Comparison of ENCODE assay signal across 8 cellular contexts in genomic region chr2:190722061-190722759, GRCh38.
DNase-seq lines count a peak whose midpoint lies in the region; ATAC-seq and TF ChIP-seq lines count a peak whose summit lies in the region.

No MANE protein-coding gene starts in this region.

- H3K36me3 Mint-ChIP-seq in CD4-positive, CD25-positive, alpha-beta regulatory T cell = no peaks in the 10 kb centered on the region
- no peaks in the 10 kb centered on the region for H3K36me3 Mint-ChIP-seq in Caco-2 (ENCODE audit: insufficient read depth, unreplicated experiment)

- H3K36me3 ChIP-seq in CD4-positive, CD25-positive, alpha-beta regulatory T cell (ENCODE audit: control insufficient read depth, insufficient read depth, low read length) = no peaks in the 10 kb centered on the region
- H3K36me3 ChIP-seq in Caco-2 (ENCODE audit: control insufficient read depth, insufficient read depth, low read length) = no peaks in the 10 kb centered on the region
- no peaks in the 10 kb centered on the region for H3K36me3 ChIP-seq in Karpas-422 (ENCODE audit: insufficient read depth, low read length)

- H3K4me2 ChIP-seq in Karpas-422 (ENCODE audit: low read depth, low read length, poor library complexity, severe bottlenecking) = no peak overlapping the region

- intact Hi-C loops in Caco-2 (cut with micrococcal nuclease; ENCODE audit: unreplicated experiment) = no loop called here

- no TSS peak for BruUV-seq in Caco-2 (replicated peaks; lab: Mats Ljungman, UMichigan)

- peaks cover 35% of the 10 kb centered on the region for H3K4me1 ChIP-seq in CD4-positive, CD25-positive, alpha-beta regulatory T cell (ENCODE audit: control insufficient read depth, insufficient read depth, low read length, poor library complexity, severe bottlenecking)
- H3K4me1 ChIP-seq in Caco-2 = peaks cover 20% of the 10 kb centered on the region
- peaks cover 17% of the 10 kb centered on the region for H3K4me1 ChIP-seq in Karpas-422 (ENCODE audit: low read length)

- H3K9me2 ChIP-seq in Karpas-422 (replicated peaks; ENCODE audit: insufficient read depth, low read length) = no peaks in the 10 kb centered on the region

- CTCF ChIA-PET in Caco-2 (lab: Charles Lee) = interaction anchor here (0.6 kb wide), 1 partner anchor 241 kb away, joined by 3 read pairs; no protein-coding TSS in a partner anchor

- H3K27me3 ChIP-seq in CD4-positive, CD25-positive, alpha-beta regulatory T cell (ENCODE audit: control insufficient read depth, insufficient read depth, low read length) = no peaks in the 10 kb centered on the region
- H3K27me3 ChIP-seq in Caco-2 (replicated peaks; ENCODE audit: control insufficient read depth, insufficient read depth, low read length) (no peaks in the 10 kb centered on the region; the same call in 1 of the 2 replicates), Karpas-422 (ENCODE audit: low read length) (no peaks in the 10 kb centered on the region)

- no peak overlapping the region for H3K27ac ChIP-seq in CD4-positive, CD25-positive, alpha-beta regulatory T cell (ENCODE audit: insufficient read depth, low read length, poor library complexity, severe bottlenecking)
- H3K27ac ChIP-seq in Karpas-422 (ENCODE audit: low read length) = no peak overlapping the region

- no peak for TF ChIP-seq CTCF in Caco-2 (IDR thresholded peaks at IDR 0.05; ENCODE audit: insufficient read depth in 1 of 2, low read depth in 1 of 2, low read length in 1 of 2, severe bottlenecking in 1 of 2, unreplicated experiment in 1 of 2)

- H3K4me3 ChIP-seq in CD4-positive, CD25-positive, alpha-beta regulatory T cell (ENCODE audit: low read depth, low read length) = peak overlapping the region; percentile 65
- H3K4me3 ChIP-seq in Caco-2 (ENCODE audit: low read depth, low read length) (no peak overlapping the region), Karpas-422 (ENCODE audit: low read length) (no peak overlapping the region)

- no peaks in the 10 kb centered on the region for H3K9me3 Mint-ChIP-seq in CD4-positive, CD25-positive, alpha-beta regulatory T cell
- no peaks in the 10 kb centered on the region for H3K9me3 Mint-ChIP-seq in Caco-2 (ENCODE audit: unreplicated experiment)

- H3K4me3 Mint-ChIP-seq in CD4-positive, CD25-positive, alpha-beta regulatory T cell = peak overlapping the region; percentile 2 to 49 (median 37)
- no peak overlapping the region for H3K4me3 Mint-ChIP-seq in Caco-2 (ENCODE audit: unreplicated experiment)

- POLR2A ChIA-PET in Caco-2 (lab: Charles Lee) = no interaction called here

- H3K27ac Mint-ChIP-seq in CD4-positive, CD25-positive, alpha-beta regulatory T cell = peak overlapping the region; percentile 80 to 92 (median 80)
- no peak overlapping the region for H3K27ac Mint-ChIP-seq in Caco-2 (ENCODE audit: unreplicated experiment)

- no peaks in the 10 kb centered on the region for H4K20me1 ChIP-seq in Karpas-422 (ENCODE audit: insufficient read depth, low read depth, low read length)

- H3K4me1 Mint-ChIP-seq in CD4-positive, CD25-positive, alpha-beta regulatory T cell = peaks cover 13 to 56% (median 36%) of the 10 kb centered on the region in 4 donors
- peaks cover 24% of the 10 kb centered on the region for H3K4me1 Mint-ChIP-seq in Caco-2 (ENCODE audit: low read depth, unreplicated experiment)

- H2AFZ ChIP-seq in Karpas-422 (ENCODE audit: low read length) = no peak overlapping the region

- H3K79me2 ChIP-seq in Karpas-422 (ENCODE audit: low read length) = no peaks in the 10 kb centered on the region

- ATAC-seq in CD4-positive, CD25-positive, alpha-beta regulatory T cell (ENCODE audit: low read depth in 2 of 2) = peak; percentile 23 to 46
- peak; percentile 58 for ATAC-seq in GM19023 (IDR thresholded peaks at IDR 0.05; ENCODE audit: unreplicated experiment)
- peak; percentile 68 for ATAC-seq in HG02852 (IDR thresholded peaks at IDR 0.05; ENCODE audit: unreplicated experiment)

- H3K9me3 ChIP-seq in CD4-positive, CD25-positive, alpha-beta regulatory T cell (ENCODE audit: control insufficient read depth in 2 of 2, low read length in 2 of 2) = no peaks in the 10 kb centered on the region
- H3K9me3 ChIP-seq in Caco-2 = no peaks in the 10 kb centered on the region
- H3K9me3 ChIP-seq in Karpas-422 (ENCODE audit: low read length) = no peaks in the 10 kb centered on the region

- no peak overlapping the region for H3K9ac ChIP-seq in Karpas-422 (ENCODE audit: low read length)

- DNase-seq in CD4-positive, CD25-positive, alpha-beta regulatory T cell = peak in 1 of 3 donors; percentile 57
- DNase-seq in RPMI7951 (ENCODE audit: low read depth) (peak; percentile 32), NCI-H524 treated with DMSO at 0.1 percent for 48 hours (lab: John Stamatoyannopoulos, UW) (no peak), Caco-2 (no peak), Karpas-422 (no peak), NCI-H2171 (lab: John Stamatoyannopoulos, UW) (no peak)

- no peaks in the 10 kb centered on the region for H3K27me3 Mint-ChIP-seq in CD4-positive, CD25-positive, alpha-beta regulatory T cell
- no peaks in the 10 kb centered on the region for H3K27me3 Mint-ChIP-seq in Caco-2 (ENCODE audit: insufficient read depth, unreplicated experiment)
